27 cellular contexts compared by ENCODE assay signal in the genomic region with DNA sequence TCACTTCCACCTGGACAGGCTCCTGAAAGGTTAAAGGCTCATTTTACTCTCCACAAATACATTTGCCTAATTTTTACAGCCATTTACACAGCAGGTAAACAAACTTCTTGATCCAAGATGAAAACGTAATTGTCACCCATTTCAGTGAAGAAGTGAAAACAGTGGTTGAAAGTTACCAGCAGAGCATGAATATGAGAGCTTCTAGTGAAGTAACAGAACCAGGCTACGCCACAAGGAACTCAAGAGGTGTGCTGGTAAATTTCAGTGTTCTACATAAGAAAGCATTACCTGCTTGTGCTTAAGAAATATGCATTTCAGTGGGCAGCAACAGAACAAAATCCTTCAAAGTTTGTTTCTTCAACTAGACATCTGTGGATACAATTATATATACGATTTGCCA.
"Had no signal": no experiment of that assay in that cellular context is flagged by ENCODE, and none has a peak within 500 bp of the region (broad histone marks: within the 10 kb centered on the region; RNA-seq: fewer than 3 reads in every experiment).

No MANE protein-coding gene starts in this region.

- H3K36me3 ChIP-seq: Peyer's patch, SJSA1 had no signal

- H3K27ac ChIP-seq: HL-60, KMS-11, PC-9, Peyer's patch, SJSA1, SK-N-MC had no signal

- H2AFZ ChIP-seq: PC-9 had no signal

- H3K27me3 ChIP-seq: Peyer's patch, SJSA1 had no signal

- H3K27ac Mint-ChIP-seq: IgD-negative memory B cell had no signal

- DNase-seq: Kasumi-1; MV-4-11; NCI-H1048; NCI-H1105; NCI-H1436 treated with DMSO at 0.1 percent for 48 hours; NCI-H1694; NCI-H187 treated with DMSO at 0.1 percent for 48 hours; NCI-H2029 treated with DMSO at 0.1 percent for 48 hours; NCI-H2171; NCI-H226; NCI-H446; NCI-H510A; NCI-H524 treated with DMSO at 0.1 percent for 48 hours; NCI-H82; NK-92 treated with Interleukin-12 subunit alpha and Interleukin-12 subunit beta, amount 100 ng/mL, for 24 hours; OCI-M1; Peyer's patch; Right ventricle myocardium superior; SIG-M5 had no signal

- H3K36me3 Mint-ChIP-seq: IgD-negative memory B cell had no signal

- FAIRE-seq: HTR-8/SVneo, K562 had no signal

- H3K4me3 ChIP-seq: K562, PC-9, Peyer's patch, SJSA1, SK-N-MC had no signal

- ATAC-seq: K562 had no signal

- H3K4me2 ChIP-seq: KMS-11, PC-9 had no signal

- H3K4me1 ChIP-seq: Peyer's patch, SJSA1 had no signal

- H3K9me3 ChIP-seq: Peyer's patch, SJSA1 had no signal

- H3K9ac ChIP-seq: KMS-11 had no signal
